8 cellular contexts compared by ENCODE assay signal in genomic region chr1:12615916-12616708, GRCh38. TPM values are rescaled to one million over a fixed set of nuclear protein-coding genes. Genes with fewer than 3 reads are reported as not detected.
A peak's percentile ranks its signal among the peaks of the same experiment; 100 is the strongest.
DNase-seq lines count a peak whose midpoint lies in the region; ATAC-seq, FAIRE-seq and TF ChIP-seq lines count a peak whose summit lies in the region.

No MANE protein-coding gene starts in this region.

- H3K27me3 ChIP-seq in BJ (ENCODE audit: control insufficient read depth, insufficient read depth, low read length) (no peaks in the 10 kb centered on the region), prostate gland (replicated peaks; ENCODE audit: insufficient read depth) (no peaks in the 10 kb centered on the region)

- H3K27me3 Mint-ChIP-seq in activated naive CD8-positive, alpha-beta T cell treated with anti-CD3 and anti-CD28 coated beads for 36 hours: peaks cover 5% of the 10 kb centered on the region

- H3K9me3 Mint-ChIP-seq in activated naive CD8-positive, alpha-beta T cell treated with anti-CD3 and anti-CD28 coated beads for 36 hours: no peaks in the 10 kb centered on the region

- peak; percentile 20 for FAIRE-seq in HTR-8/SVneo (lab: Jason Lieb, UNC)

- H3K36me3 Mint-ChIP-seq in activated naive CD8-positive, alpha-beta T cell treated with anti-CD3 and anti-CD28 coated beads for 36 hours: peaks cover 66% of the 10 kb centered on the region

- no peaks in the 10 kb centered on the region for H3K9me3 ChIP-seq in prostate gland

- intact Hi-C loops in left ventricle myocardium superior (cut with micrococcal nuclease): no loop called here
- intact Hi-C loops in prostate gland (cut with DNase I): loop anchor here (2.0 kb wide), 1 partner anchor 19 kb away; no protein-coding TSS in a partner anchor

- CTCF ChIA-PET in BJ (lab: Yijun Ruan, JAX): interaction anchor here (0.8 to 1.3 kb wide), 7 partner anchors 9 to 192 kb away, joined by 3 to 5 read pairs (median 3); no protein-coding TSS in a partner anchor

- H3K4me3 ChIP-seq in BJ (ENCODE audit: low read depth, low read length) (peak overlapping the region; percentile 93), prostate gland (peak overlapping the region; percentile 85 to 93)

- H3K4me1 Mint-ChIP-seq in activated naive CD8-positive, alpha-beta T cell treated with anti-CD3 and anti-CD28 coated beads for 36 hours: peaks cover 52% of the 10 kb centered on the region

- H3K36me3 ChIP-seq in BJ (ENCODE audit: control insufficient read depth, insufficient read depth, low read length) (peaks cover 14% of the 10 kb centered on the region), prostate gland (no peaks in the 10 kb centered on the region)

- 5% methylated on average over 16 of the region's 16 CpGs for WGBS in prostate gland

- peak overlapping the region; percentile 96 for H3K4me3 Mint-ChIP-seq in activated naive CD8-positive, alpha-beta T cell treated with anti-CD3 and anti-CD28 coated beads for 36 hours

- peak overlapping the region; percentile 99 for H3K27ac Mint-ChIP-seq in activated naive CD8-positive, alpha-beta T cell treated with anti-CD3 and anti-CD28 coated beads for 36 hours

- H3K4me1 ChIP-seq in prostate gland (replicated peaks): peaks cover 6% of the 10 kb centered on the region

- TF ChIP-seq CTCF in BJ (IDR thresholded peaks at IDR 0.05; ENCODE audit: insufficient read depth, low read depth, low read length) (no peak), prostate gland (IDR thresholded peaks at IDR 0.05) (no peak)

- peak; percentile 12 for TF ChIP-seq POLR2A in prostate gland (IDR thresholded peaks at IDR 0.05)

- DNase-seq in BJ (ENCODE audit: low read depth) (no peak), HTR-8/SVneo (ENCODE audit: insufficient read length, low spot score) (no peak), left ventricle myocardium superior (peak; percentile 84), prostate gland (ENCODE audit: low spot score) (peak; percentile 58), NCI-H1694 (lab: John Stamatoyannopoulos, UW) (no peak), 8988T (no peak)
- DNase-seq in activated naive CD8-positive, alpha-beta T cell treated with anti-CD3 and anti-CD28 coated beads for 36 hours: peak; percentile 23

- POLR2A ChIA-PET in BJ (lab: Charles Lee): interaction anchor here (0.6 to 1.1 kb wide), 3 partner anchors 20 to 880 kb away, joined by 3 to 5 read pairs (median 4); partner anchors contain the start of gene AGTRAP

- peak; percentile 48 for ATAC-seq in left ventricle myocardium superior
- ATAC-seq in GM21360 (IDR thresholded peaks at IDR 0.05; ENCODE audit: unreplicated experiment): no peak

- peak overlapping the region; percentile 98 for H3K27ac ChIP-seq in prostate gland

RNA-seq across cellular contexts. Expression of gene DHRS3, which starts 1.9 kb away (rescaled TPM):
- 188 and 224 TPM in 2 replicates for polyA plus RNA-seq in BJ (2011; rRNA removed)
- 379 and 720 TPM in 2 replicates for polyA minus RNA-seq in BJ (2011; rRNA and poly(A)+ RNA removed)
- 100 to 1,000 TPM; 163 to 167 TPM for total RNA-seq in activated naive CD8-positive, alpha-beta T cell treated with anti-CD3 and anti-CD28 coated beads for 36 hours
- total RNA-seq in left ventricle myocardium superior: 79.6 TPM
- 100 to 1,000 TPM; 171 to 178 TPM for total RNA-seq in prostate gland

RNA-seq across cellular contexts. Expression of gene AADACL4, which starts 27.8 kb away (rescaled TPM):
- 0.20 and 0.21 TPM in 2 replicates for polyA plus RNA-seq in BJ (2011; rRNA removed)
- polyA minus RNA-seq in BJ (2011; rRNA and poly(A)+ RNA removed): not detected in 2 replicates
- not detected for total RNA-seq in activated naive CD8-positive, alpha-beta T cell treated with anti-CD3 and anti-CD28 coated beads for 36 hours
- total RNA-seq in left ventricle myocardium superior: not detected
- not detected for total RNA-seq in prostate gland

Comparison
In these comparisons a context has a peak if more than half of its experiments do, and no peak if none do; other contexts are left out.
1. DNase-seq: peak in activated naive CD8-positive, alpha-beta T cell treated with anti-CD3 and anti-CD28 coated beads for 36 hours (single experiment), left ventricle myocardium superior (single experiment) and prostate gland (single experiment); none in BJ (single experiment), HTR-8/SVneo (single experiment), NCI-H1694 (single experiment) and 8988T (single experiment).